ENCODE assay signal across 2 cellular contexts in genomic region chr20:58470336-58470978, GRCh38.
TF ChIP-seq lines count a peak whose summit lies in the region.

No MANE protein-coding gene starts in this region.

TF ChIP-seq in SK-N-SH, 30 proteins besides CTCF, POLR2A, EP300 and RAD21:
- TF ChIP-seq ZBTB33 (IDR thresholded peaks at IDR 0.05; ENCODE audit: borderline replicate concordance, low read depth) (no peak), JUND (IDR thresholded peaks at IDR 0.05) (no peak), RXRA (IDR thresholded peaks at IDR 0.05; ENCODE audit: borderline replicate concordance, low read depth) (no peak), GATA2 (CRISPR knock-in tag; IDR thresholded peaks at IDR 0.05) (no peak), YY1 (IDR thresholded peaks at IDR 0.05; ENCODE audit: low read depth) (no peak), FOXM1 (IDR thresholded peaks at IDR 0.05; ENCODE audit: low read depth) (no peak)

TF ChIP-seq in SK-N-SH treated with all-trans-retinoic acid at 6 μM for 48 hours, 23 proteins besides CTCF, POLR2A, EP300 and RAD21:
- TF ChIP-seq PATZ1 (CRISPR knock-in tag; IDR thresholded peaks at IDR 0.05; ENCODE audit: borderline replicate concordance) (no peak), ARNTL (CRISPR knock-in tag; IDR thresholded peaks at IDR 0.05; ENCODE audit: borderline replicate concordance, low read depth) (no peak), CSDC2 (CRISPR knock-in tag; IDR thresholded peaks at IDR 0.05) (no peak), ZFP3 (CRISPR knock-in tag; IDR thresholded peaks at IDR 0.05) (no peak), CSRNP3 (CRISPR knock-in tag; IDR thresholded peaks at IDR 0.05) (no peak), TCF4 (CRISPR knock-in tag; IDR thresholded peaks at IDR 0.05; ENCODE audit: borderline replicate concordance) (no peak), RARB (CRISPR knock-in tag; IDR thresholded peaks at IDR 0.05) (no peak), ZNF70 (CRISPR knock-in tag; IDR thresholded peaks at IDR 0.05) (no peak), BACH2 (CRISPR knock-in tag; IDR thresholded peaks at IDR 0.05; ENCODE audit: borderline replicate concordance) (no peak), GLIS3 (CRISPR knock-in tag; IDR thresholded peaks at IDR 0.05) (no peak), POU6F1 (CRISPR knock-in tag; IDR thresholded peaks at IDR 0.05; ENCODE audit: borderline replicate concordance, low read depth) (no peak), SNAI2 (CRISPR knock-in tag; IDR thresholded peaks at IDR 0.05) (no peak), ZC3H10 (CRISPR knock-in tag; IDR thresholded peaks at IDR 0.05) (no peak), PPARA (CRISPR knock-in tag; IDR thresholded peaks at IDR 0.05; ENCODE audit: borderline replicate concordance) (no peak), ZNF565 (CRISPR knock-in tag; conservative IDR thresholded peaks at IDR 0.05; ENCODE audit: low read depth) (no peak), ISL1 (CRISPR knock-in tag; IDR thresholded peaks at IDR 0.05) (no peak)
